ENCODE assay signal across 8 cellular contexts in the genomic region with DNA sequence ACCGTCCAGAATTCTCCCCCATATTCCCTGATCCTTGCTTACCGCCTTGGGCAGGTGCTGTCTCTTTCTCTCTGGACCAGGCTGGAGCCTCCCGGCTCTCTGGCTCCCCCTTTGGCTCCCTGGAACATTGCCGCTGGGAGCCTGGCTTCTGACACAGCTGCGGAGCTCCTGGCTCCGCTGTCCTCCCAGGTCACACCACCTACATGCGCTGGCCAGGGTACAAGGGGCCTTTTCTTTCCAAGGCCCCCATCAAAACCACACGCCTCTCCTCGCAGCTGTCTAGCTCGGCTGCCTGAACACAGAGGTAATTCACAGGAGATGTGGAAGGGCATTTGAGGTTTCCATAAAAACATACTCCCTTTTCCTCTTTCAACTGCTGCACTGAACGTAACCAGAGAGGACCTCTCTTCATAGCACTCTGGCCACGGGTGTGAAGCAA. TPM values are rescaled to one million over a fixed set of nuclear protein-coding genes. Genes with fewer than 3 reads are reported as not detected.
DNase-seq lines count a peak whose midpoint lies in the region; ATAC-seq and TF ChIP-seq lines count a peak whose summit lies in the region.

No MANE protein-coding gene starts in this region.

- peak; percentile 83 for TF ChIP-seq CTCF in BE2C (IDR thresholded peaks at IDR 0.05; ENCODE audit: low read depth, low read length)

- H3K4me1 ChIP-seq in BE2C = no peaks in the 10 kb centered on the region

- no peaks in the 10 kb centered on the region for H3K27me3 ChIP-seq in BE2C

- H3K4me3 ChIP-seq in BE2C (ENCODE audit: low read depth, low read length) = no peak overlapping the region

- H3K9me3 ChIP-seq in BE2C = no peaks in the 10 kb centered on the region

- no peaks in the 10 kb centered on the region for H3K36me3 ChIP-seq in BE2C

- peak; percentile 65 for DNase-seq in BE2C
- peak; percentile 68 for DNase-seq in GM19240 (ENCODE audit: insufficient read length, low spot score)
- DNase-seq in NCI-H128 (lab: John Stamatoyannopoulos, UW; ENCODE audit: unreplicated experiment) = peak; percentile 59
- DNase-seq in T-helper 9 cell = peak; percentile 20
- DNase-seq in epidermal melanocyte (ENCODE audit: insufficient read length, low spot score) = peak; percentile 68
- DNase-seq in myocyte (ENCODE audit: low read depth) = peak; percentile 44

- ATAC-seq in GM21825 (IDR thresholded peaks at IDR 0.05; ENCODE audit: unreplicated experiment) (no peak), HG02571 (IDR thresholded peaks at IDR 0.05; ENCODE audit: unreplicated experiment) (no peak)

RNA-seq across cellular contexts. Expression of a gene that starts 7.5 kb away (rescaled TPM):
- polyA plus RNA-seq in BE2C (2012; ENCODE audit: insufficient read depth, insufficient read length, low read depth) = 0.79 TPM
- total RNA-seq in myocyte = not detected in 2 replicates
- not detected for polyA plus RNA-seq in myocyte (2012)
